Comparison of ENCODE assay signal across 21 cellular contexts in the genomic region with DNA sequence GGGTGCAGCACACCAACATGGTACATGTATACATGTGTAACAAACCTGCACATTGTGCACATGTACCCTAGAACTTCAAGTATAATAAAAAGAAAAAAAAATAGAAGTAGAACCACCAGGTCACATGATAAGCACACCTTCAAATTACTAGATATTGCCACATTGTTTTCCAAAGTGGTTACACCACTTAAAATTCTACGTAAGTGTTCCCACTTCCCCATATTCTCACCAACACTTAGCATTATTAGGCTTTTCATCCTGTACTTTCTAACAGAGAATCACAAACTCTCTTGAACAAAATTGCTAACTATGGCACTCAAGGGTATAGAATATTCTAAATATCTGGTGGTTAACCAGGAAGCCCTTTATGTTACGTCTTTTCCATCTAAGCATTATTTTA. TPM values are rescaled to one million over a fixed set of nuclear protein-coding genes. Genes with fewer than 3 reads are reported as not detected.
A peak's percentile ranks its signal among the peaks of the same experiment; 100 is the strongest.
DNase-seq lines count a peak whose midpoint lies in the region; ATAC-seq and TF ChIP-seq lines count a peak whose summit lies in the region.
"Had no signal": no experiment of that assay in that cellular context is flagged by ENCODE, and none has a peak within 500 bp of the region (broad histone marks: within the 10 kb centered on the region; RNA-seq: fewer than 3 reads in every experiment).

No MANE protein-coding gene starts in this region.

- no peak for TF ChIP-seq EP300 in transverse colon (IDR thresholded peaks at IDR 0.05; ENCODE audit: low read depth)

- in situ Hi-C loops in transverse colon (cut with MboI; ENCODE audit: low pct_ligation_motif_present in 1 of 4, low pct_unique_long_range_greater_than_20kb in 1 of 4, low sequenced_read_pairs in 3 of 4), result no loop called here

- H3K4me2 ChIP-seq in BLaER1, result peak overlapping the region; percentile 99

- H3K4me3 ChIP-seq in BLaER1, result no peak overlapping the region
- H3K4me3 ChIP-seq in HEK293 (ENCODE audit: low read depth, low read length), result no peak overlapping the region
- H3K4me3 ChIP-seq in mucosa of rectum (ENCODE audit: low read length in 2 of 2), result no peak overlapping the region
- no peak overlapping the region for H3K4me3 ChIP-seq in transverse colon
- H3K4me3 ChIP-seq: A549, GM23248 had no signal

- H3K27me3 ChIP-seq in BLaER1 (no peaks in the 10 kb centered on the region), mucosa of rectum (ENCODE audit: control insufficient read depth in 2 of 2, insufficient read depth in 2 of 2, low read length in 2 of 2) (no peaks in the 10 kb centered on the region), transverse colon (no peaks in the 10 kb centered on the region)
- H3K27me3 ChIP-seq: BE2C had no signal

- POLR2A ChIA-PET in HEK293 (lab: Yijun Ruan, JAX), result interaction anchor here (1.1 kb wide), 1 partner anchor 21 kb away, joined by 3 read pairs; no protein-coding TSS in a partner anchor

- 91 to 92% methylated on average over 2 of the region's 2 CpGs for whole genome bisulfite sequencing in transverse colon (ENCODE audit: low coverage in 1 of 2), 2 donors

- H3K4me1 ChIP-seq in BLaER1 (peaks cover 95% of the 10 kb centered on the region), HEK293 (ENCODE audit: control insufficient read depth, insufficient read depth, low read length) (peaks cover 34% of the 10 kb centered on the region), mucosa of rectum (ENCODE audit: control insufficient read depth in 2 of 2, insufficient read depth in 2 of 2, low read length in 2 of 2) (peaks cover 37 to 80% of the 10 kb centered on the region in 2 donors), transverse colon (peaks cover 28 to 71% (median 61%) of the 10 kb centered on the region in 4 donors)
- H3K4me1 ChIP-seq: BE2C had no signal

- CTCF ChIA-PET in HEK293 (lab: Yijun Ruan, JAX), result interaction anchor here (1.0 kb wide), 1 partner anchor 120 kb away, joined by 6 read pairs; no protein-coding TSS in a partner anchor

- H3K27ac ChIP-seq in BLaER1 (peak overlapping the region; percentile 85; the same call in 1 of the 2 replicates), HEK293 (ENCODE audit: extremely low read depth, low read depth, low read length) (no peak overlapping the region), mucosa of rectum (ENCODE audit: low read depth in 2 of 2, low read length in 2 of 2) (peak overlapping the region; percentile 11 to 17), transverse colon (peak overlapping the region in 3 of 4 donors; percentile 73 to 79 (median 75))
- H3K27ac ChIP-seq: GM23248 had no signal

- H3K36me3 ChIP-seq in BLaER1 (no peaks in the 10 kb centered on the region), HEK293 (ENCODE audit: control insufficient read depth in 2 of 2, insufficient read depth in 1 of 2, low read length in 2 of 2) (no peaks in the 10 kb centered on the region), mucosa of rectum (ENCODE audit: control insufficient read depth in 2 of 2, insufficient read depth in 2 of 2, low read length in 2 of 2) (peaks cover 0 to 7% of the 10 kb centered on the region in 2 donors), transverse colon (no peaks in the 10 kb centered on the region)
- H3K36me3 ChIP-seq: BE2C had no signal

- peaks cover 10% of the 10 kb centered on the region for H3K9me3 ChIP-seq in BLaER1
- 0 out of 2 replicates have a peak, but pooled peaks cover 2% of the 10 kb centered on the region for H3K9me3 ChIP-seq in HEK293 (ENCODE audit: control insufficient read depth, insufficient read depth, low read depth, low read length)
- no peaks in the 10 kb centered on the region for H3K9me3 ChIP-seq in mucosa of rectum (ENCODE audit: control insufficient read depth in 2 of 2, low read length in 2 of 2)
- no peaks in the 10 kb centered on the region for H3K9me3 ChIP-seq in transverse colon
- H3K9me3 ChIP-seq: BE2C, Caco-2 had no signal

- H4K20me1 ChIP-seq in BLaER1, result peaks cover 9% of the 10 kb centered on the region

- TF ChIP-seq CTCF in HEK293 (tag by site-specific recombination; IDR thresholded peaks at IDR 0.05), result no peak
- no peak for TF ChIP-seq CTCF in transverse colon (IDR thresholded peaks at IDR 0.05)

- TF ChIP-seq POLR2A in transverse colon (IDR thresholded peaks at IDR 0.05), result no peak

- DNase-seq in transverse colon (no peak), hepatic stellate cell (ENCODE audit: low spot score) (no peak), HuH-7.5 (ENCODE audit: low spot score) (no peak)
- DNase-seq: 8988T; ACHN; AML-193; BE2C; Caco-2; CD4-positive, CD25-positive, alpha-beta regulatory T cell; CD8-positive, alpha-beta T cell; DMS153; DND-41; GM23248; H7; HFFc6 had no signal

- ATAC-seq in HG02938 (IDR thresholded peaks at IDR 0.05; ENCODE audit: unreplicated experiment), result no peak
- ATAC-seq: A549; CD8-positive, alpha-beta T cell; HCT116 had no signal

- intact Hi-C loops in transverse colon (cut with DNase I; ENCODE audit: low total_unique reads), result no loop called here

- H3K9ac ChIP-seq in BLaER1 (no peak overlapping the region), mucosa of rectum (ENCODE audit: low read depth in 1 of 2, low read length in 2 of 2) (no peak overlapping the region)
- H3K9ac ChIP-seq: GM23248 had no signal

TF ChIP-seq in HEK293, 187 proteins besides CTCF, POLR2A, EP300 and RAD21:
- TF ChIP-seq ZNF133 (tag by site-specific recombination; IDR thresholded peaks at IDR 0.05) (no peak), ZNF433 (tag by site-specific recombination; IDR thresholded peaks at IDR 0.05; ENCODE audit: low read depth) (no peak), ZNF843 (tag by site-specific recombination; IDR thresholded peaks at IDR 0.05) (no peak), SETDB1 (IDR thresholded peaks at IDR 0.05; ENCODE audit: insufficient read length, low read length) (peak; percentile 49), ZSCAN16 (tag by site-specific recombination; IDR thresholded peaks at IDR 0.05) (no peak), ZFP69B (tag by site-specific recombination; IDR thresholded peaks at IDR 0.05) (no peak), KLF1 (tag by site-specific recombination; IDR thresholded peaks at IDR 0.05) (no peak), ZBTB20 (tag by site-specific recombination; IDR thresholded peaks at IDR 0.05) (no peak), ZNF621 (tag by site-specific recombination; IDR thresholded peaks at IDR 0.05) (no peak), ZFP41 (tag by site-specific recombination; IDR thresholded peaks at IDR 0.05; ENCODE audit: borderline replicate concordance) (no peak), ZNF558 (tag by site-specific recombination; IDR thresholded peaks at IDR 0.05) (no peak), ZNF18 (tag by site-specific recombination; IDR thresholded peaks at IDR 0.05) (peak; percentile 64), ZNF629 (tag by site-specific recombination; IDR thresholded peaks at IDR 0.05) (no peak), ZNF223 (tag by site-specific recombination; IDR thresholded peaks at IDR 0.05) (no peak), ZNF184 (tag by site-specific recombination; IDR thresholded peaks at IDR 0.05) (peak; percentile 100), ZNF645 (tag by site-specific recombination; IDR thresholded peaks at IDR 0.05) (no peak)

RNA-seq across cellular contexts. Expression of gene SH3PXD2A, which starts 22.6 kb away (rescaled TPM):
- total RNA-seq in transverse colon, result 10 to 100 TPM; 26.5 to 56.9 (median 33.3) TPM
